Comparison of ENCODE assay signal across 8 cellular contexts in the genomic region with DNA sequence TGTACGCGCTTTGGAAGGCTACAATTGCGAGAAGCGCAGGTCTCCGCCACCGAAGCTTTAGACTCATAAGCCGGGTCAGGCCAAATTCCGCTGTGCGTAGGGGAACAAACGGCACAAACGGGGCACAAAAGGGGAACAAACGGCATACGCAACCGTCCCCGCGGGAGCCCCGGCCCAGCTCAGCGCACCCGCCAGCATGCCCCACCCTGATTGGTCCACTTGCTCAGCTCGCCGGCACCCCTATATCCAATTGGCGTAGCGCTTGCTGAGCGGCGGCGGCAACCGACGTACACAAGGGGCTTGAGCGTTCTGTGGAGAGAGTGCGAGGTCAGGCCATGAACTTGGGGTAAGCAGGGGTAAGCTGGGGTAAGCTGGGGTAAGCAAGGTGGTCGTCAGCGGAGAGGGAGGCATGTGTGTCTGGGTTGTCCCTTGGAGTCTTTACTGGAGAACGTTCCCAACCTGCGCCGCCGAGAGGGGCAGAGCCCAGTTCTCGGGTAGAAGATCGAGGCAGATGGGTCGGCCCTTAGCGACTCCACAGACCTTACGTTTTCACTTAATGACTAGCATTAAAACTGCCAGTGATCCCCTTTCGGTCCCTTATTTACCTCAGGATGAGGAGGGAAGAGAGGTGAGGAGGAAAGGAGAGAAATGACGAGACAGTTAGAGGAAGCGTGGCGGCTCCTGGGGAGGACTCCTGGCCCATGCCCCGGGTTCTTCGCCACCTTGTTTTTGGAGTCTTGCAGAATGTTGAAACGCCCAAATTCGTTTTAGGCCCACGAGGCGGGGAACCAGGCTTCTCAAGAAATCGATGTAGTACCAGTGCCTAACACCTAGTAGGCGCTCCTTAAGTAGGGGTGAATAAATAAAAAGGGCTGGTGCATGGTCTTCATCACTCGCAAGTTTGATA. TPM values are rescaled to one million over a fixed set of nuclear protein-coding genes. Genes with fewer than 3 reads are reported as not detected.
DNase-seq lines count a peak whose midpoint lies in the region; ATAC-seq and TF ChIP-seq lines count a peak whose summit lies in the region.

TSS of gene CCDC66 (plus strand) at position 268 of the 907 bp plus-strand sequence. CDS start at position 336, 68 bp downstream.

- peaks cover 0 to 4% (median 0%) of the 10 kb centered on the region in 8 donors for H3K9me3 Mint-ChIP-seq in CD4-positive, alpha-beta memory T cell
- peaks cover 3% of the 10 kb centered on the region for H3K9me3 Mint-ChIP-seq in activated CD4-positive, alpha-beta memory T cell treated with anti-CD3 and anti-CD28 coated beads for 36 hours

- WGBS in lower leg skin, 2 donors = 0 to 2% methylated on average over 49 to 54 of the region's 54 CpGs

- intact Hi-C loops in CD4-positive, alpha-beta memory T cell (cut with micrococcal nuclease) = loop anchor here (1.0 to 5.0 kb wide), 9 partner anchors 36 to 670 kb away; partner anchors contain the start of genes APPL1 and ARHGEF3
- intact Hi-C loops in activated CD4-positive, alpha-beta memory T cell treated with anti-CD3 and anti-CD28 coated beads for 36 hours (cut with micrococcal nuclease) = loop anchor here (1.0 to 5.0 kb wide), 5 partner anchors 36 to 430 kb away; partner anchors contain the start of gene ARHGEF3
- intact Hi-C loops in dorsolateral prefrontal cortex (cut with DNase I) = loop anchor here in 1 of 2 donors (5.0 kb wide), 2 partner anchors 125 to 430 kb away; partner anchors contain the start of gene TASOR
- intact Hi-C loops in lower leg skin (cut with DNase I; ENCODE audit: low total_unique reads) = no loop called here

- peak; percentile 92 to 95 (median 93) for DNase-seq in CD4-positive, alpha-beta memory T cell
- peak; percentile 94 for DNase-seq in NCI-H82 (lab: John Stamatoyannopoulos, UW)
- DNase-seq in activated CD4-positive, alpha-beta memory T cell treated with anti-CD3 and anti-CD28 coated beads for 36 hours = peak; percentile 96
- peak; percentile 85 to 96 (median 95) for DNase-seq in dorsolateral prefrontal cortex
- DNase-seq in lower leg skin (ENCODE audit: low spot score in 2 of 2) = peak; percentile 92 to 99
- peak; percentile 88 to 92 for DNase-seq in stimulated activated CD4-positive, alpha-beta T cell treated with anti-CD3 and anti-CD28 coated beads, Interleukin-4, amount 100 ng/mL, for 48 hours (ENCODE audit: low read depth in 2 of 2)

- H3K36me3 Mint-ChIP-seq in CD4-positive, alpha-beta memory T cell = peaks cover 19 to 38% of the 10 kb centered on the region in 2 donors
- peaks cover 18% of the 10 kb centered on the region for H3K36me3 Mint-ChIP-seq in activated CD4-positive, alpha-beta memory T cell treated with anti-CD3 and anti-CD28 coated beads for 36 hours

- peak within 1 kb of the TSS; percentile 95 to 100 (median 99) for H3K4me3 Mint-ChIP-seq in CD4-positive, alpha-beta memory T cell
- peak within 1 kb of the TSS; percentile 87 for H3K4me3 Mint-ChIP-seq in activated CD4-positive, alpha-beta memory T cell treated with anti-CD3 and anti-CD28 coated beads for 36 hours

- CTCF ChIA-PET in CD4-positive, alpha-beta memory T cell (lab: Charles Lee; ENCODE audit: partially characterized antibody) = interaction anchor here (0.6 to 1.8 kb wide), 14 partner anchors 35 to 439 kb away, joined by 3 to 11 read pairs (median 5); partner anchors contain the start of gene TASOR
- CTCF ChIA-PET in activated CD4-positive, alpha-beta memory T cell treated with anti-CD3 and anti-CD28 coated beads for 36 hours (lab: Charles Lee) = interaction anchor here (0.7 to 1.2 kb wide), 3 partner anchors 9 to 89 kb away, joined by 3 to 6 read pairs (median 3); no protein-coding TSS in a partner anchor

- H3K4me3 ChIP-seq in CD4-positive, alpha-beta memory T cell (ENCODE audit: low read length in 2 of 2) = peak within 1 kb of the TSS; percentile 90 to 91
- H3K4me3 ChIP-seq in dorsolateral prefrontal cortex = peak within 1 kb of the TSS; percentile 67 to 97 (median 85)
- H3K4me3 ChIP-seq in lower leg skin (ENCODE audit: low read depth, poor library complexity, severe bottlenecking) = peak within 1 kb of the TSS; percentile 54

- POLR2A ChIA-PET in CD4-positive, alpha-beta memory T cell (lab: Charles Lee; ENCODE audit: partially characterized antibody) = interaction anchor here (0.6 to 2.9 kb wide), 42 partner anchors 9 to 1199 kb away, joined by 3 to 63 read pairs (median 4); partner anchors contain the start of genes SLMAP and TASOR
- POLR2A ChIA-PET in activated CD4-positive, alpha-beta memory T cell treated with anti-CD3 and anti-CD28 coated beads for 36 hours (lab: Charles Lee) = interaction anchor here (1.0 kb wide), 1 partner anchor 125 kb away, joined by 5 read pairs; no protein-coding TSS in a partner anchor

- H3K4me1 ChIP-seq in CD4-positive, alpha-beta memory T cell (ENCODE audit: insufficient read depth, low read length) = peaks cover 24% of the 10 kb centered on the region

- peaks cover 5% of the 10 kb centered on the region for H3K36me3 ChIP-seq in CD4-positive, alpha-beta memory T cell (ENCODE audit: insufficient read depth, low read length)

- no peaks in the 10 kb centered on the region for H3K27me3 Mint-ChIP-seq in CD4-positive, alpha-beta memory T cell
- no peaks in the 10 kb centered on the region for H3K27me3 Mint-ChIP-seq in activated CD4-positive, alpha-beta memory T cell treated with anti-CD3 and anti-CD28 coated beads for 36 hours

- ATAC-seq in GM19438 (IDR thresholded peaks at IDR 0.05; ENCODE audit: low read depth, unreplicated experiment) = peak; percentile 98
- peak; percentile 91 for ATAC-seq in HG03575 (IDR thresholded peaks at IDR 0.05; ENCODE audit: extremely low read depth, insufficient number of reproducible peaks, low FRiP score, unreplicated experiment)

- peak in 1 of 2 donors; percentile 12 for TF ChIP-seq POLR2A in lower leg skin (IDR thresholded peaks at IDR 0.05)

- H3K9me3 ChIP-seq in CD4-positive, alpha-beta memory T cell (ENCODE audit: control insufficient read depth in 1 of 2, low read length in 2 of 2) = no peaks in the 10 kb centered on the region

- TF ChIP-seq CTCF in dorsolateral prefrontal cortex (IDR thresholded peaks at IDR 0.05 in 54 of 56, conservative IDR thresholded peaks at IDR 0.05 in 2 of 56; ENCODE audit: low read depth in 1 of 56, partially characterized antibody in 56 of 56) (peak; percentile 25 to 77 (median 60)), lower leg skin (IDR thresholded peaks at IDR 0.05) (no peak)

- H3K4me1 Mint-ChIP-seq in CD4-positive, alpha-beta memory T cell = peaks cover 15 to 42% (median 29%) of the 10 kb centered on the region in 4 donors
- peaks cover 24% of the 10 kb centered on the region for H3K4me1 Mint-ChIP-seq in activated CD4-positive, alpha-beta memory T cell treated with anti-CD3 and anti-CD28 coated beads for 36 hours (ENCODE audit: low read depth)

- H3K27me3 ChIP-seq in CD4-positive, alpha-beta memory T cell (ENCODE audit: insufficient read depth, low read length) = no peaks in the 10 kb centered on the region
- no peaks in the 10 kb centered on the region for H3K27me3 ChIP-seq in dorsolateral prefrontal cortex

- H3K27ac Mint-ChIP-seq in CD4-positive, alpha-beta memory T cell = peak within 1 kb of the TSS; percentile 98 to 100 (median 99)
- peak within 1 kb of the TSS; percentile 92 for H3K27ac Mint-ChIP-seq in activated CD4-positive, alpha-beta memory T cell treated with anti-CD3 and anti-CD28 coated beads for 36 hours

- peak within 1 kb of the TSS; percentile 91 for H3K27ac ChIP-seq in CD4-positive, alpha-beta memory T cell (ENCODE audit: low read depth, low read length)
- peak within 1 kb of the TSS in 57 of 59 donors; percentile 1 to 89 (median 74) for H3K27ac ChIP-seq in dorsolateral prefrontal cortex

RNA-seq across cellular contexts. Expression of gene CCDC66, which starts in this region (rescaled TPM):
- 100 to 1,000 TPM in 1 of 2 experiments, 10 to 100 TPM in 1; 93.4 to 104 TPM for total RNA-seq in CD4-positive, alpha-beta memory T cell
- 10 to 100 TPM; 11.8 to 22.5 TPM for polyA plus RNA-seq in CD4-positive, alpha-beta memory T cell
- total RNA-seq in activated CD4-positive, alpha-beta memory T cell treated with anti-CD3 and anti-CD28 coated beads for 36 hours = 10 to 100 TPM; 21.0 to 29.4 TPM
- total RNA-seq in dorsolateral prefrontal cortex (10 to 100 TPM; 35.3 to 94.7 (median 60.8) TPM), lower leg skin (10 to 100 TPM; 13.4 to 37.5 (median 16.5) TPM)

Comparison
In these comparisons a context has a peak if more than half of its experiments do, and no peak if none do; other contexts are left out.
1. Peak in every context shown above with its lines: DNase-seq, ATAC-seq, H3K4me3 ChIP-seq and H3K27ac ChIP-seq.
2. CTCF ChIP-seq: peak in dorsolateral prefrontal cortex (56 of 56); none in lower leg skin (0 of 3).